Comparison of ENCODE assay signal across 8 cellular contexts in the genomic region with DNA sequence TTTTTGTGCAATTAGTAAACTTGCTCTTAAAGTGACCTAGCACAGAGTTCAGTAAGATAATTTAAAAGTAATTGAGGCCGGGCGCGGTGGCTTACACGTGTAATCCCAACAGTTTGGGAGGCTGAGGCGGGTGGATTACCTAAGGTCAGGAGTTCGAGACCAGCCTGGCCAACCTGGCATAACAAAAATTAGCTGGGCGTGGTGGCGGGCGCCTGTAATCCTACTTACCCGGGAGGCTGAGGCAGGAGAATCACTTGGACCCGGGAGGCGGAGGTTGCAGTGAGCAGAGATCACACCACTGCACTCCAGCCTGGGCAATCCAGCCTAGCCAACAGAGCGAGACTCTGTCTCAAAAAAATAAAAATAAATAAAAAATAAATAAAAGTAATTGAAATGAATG. TPM values are rescaled to one million over a fixed set of nuclear protein-coding genes. Genes with fewer than 3 reads are reported as not detected.
DNase-seq lines count a peak whose midpoint lies in the region; ATAC-seq and TF ChIP-seq lines count a peak whose summit lies in the region.
"Not testable (repeated sequence)": the region's sequence is repeated elsewhere in the genome, so short reads cannot be mapped to it uniquely, and the experiment has no call there.

No MANE protein-coding gene starts in this region.

- peak overlapping the region; percentile 60; the same call in 1 of the 2 replicates for H3K27ac ChIP-seq in ACC112 (ENCODE audit: low read depth, low read length)
- not testable (repeated sequence) for H3K27ac ChIP-seq in OCI-LY7 (ENCODE audit: low read depth, low read length, poor library complexity, severe bottlenecking)
- peak overlapping the region; percentile 65 for H3K27ac ChIP-seq in muscle layer of duodenum (ENCODE audit: low read length)

- H3K27me3 ChIP-seq in ACC112 (ENCODE audit: insufficient read depth, low read length); muscle layer of duodenum (ENCODE audit: low read depth, low read length); skeletal muscle satellite cell (ENCODE audit: control insufficient read depth, insufficient read depth, low read length): not testable (repeated sequence)

- H2AFZ ChIP-seq in ACC112 (ENCODE audit: low read length, unreplicated experiment): not testable (repeated sequence)
- peak overlapping the region; percentile 61; the same call in 1 of the 2 replicates for H2AFZ ChIP-seq in OCI-LY7 (ENCODE audit: low read length)

- not testable (repeated sequence) for ATAC-seq in activated CD8-positive, alpha-beta T cell treated with anti-CD3 and anti-CD28 coated beads for 36 hours

- peak overlapping the region; percentile 38 for H3K27ac Mint-ChIP-seq in activated CD8-positive, alpha-beta T cell treated with anti-CD3 and anti-CD28 coated beads for 36 hours
- H3K27ac Mint-ChIP-seq in brain: not testable (repeated sequence)

- not testable (repeated sequence) for BruUV-seq in OCI-LY7 (replicated peaks; lab: Mats Ljungman, UMichigan)

- not testable (repeated sequence) for H3K9me3 Mint-ChIP-seq in activated CD8-positive, alpha-beta T cell treated with anti-CD3 and anti-CD28 coated beads for 36 hours; brain

- H3K9me3 ChIP-seq in OCI-LY7 (ENCODE audit: low read length); muscle layer of duodenum (ENCODE audit: control insufficient read depth in 1 of 2, low read length in 2 of 2); skeletal muscle satellite cell (replicated peaks; ENCODE audit: low read length): not testable (repeated sequence)

- not testable (repeated sequence) for TF ChIP-seq CTCF in GM12875 (IDR thresholded peaks at IDR 0.05; ENCODE audit: borderline replicate concordance, insufficient read depth, low read depth, low read length); OCI-LY7 (conservative IDR thresholded peaks at IDR 0.05; ENCODE audit: low read length); activated CD8-positive, alpha-beta T cell treated with anti-CD3 and anti-CD28 coated beads for 36 hours (IDR thresholded peaks at IDR 0.05); brain (conservative IDR thresholded peaks at IDR 0.05); fibroblast of villous mesenchyme (IDR thresholded peaks at IDR 0.05; ENCODE audit: insufficient read depth, low read depth, low read length)

- CTCF ChIA-PET in OCI-LY7 (lab: Charles Lee; ENCODE audit: unreplicated experiment); activated CD8-positive, alpha-beta T cell treated with anti-CD3 and anti-CD28 coated beads for 36 hours (lab: Charles Lee): not testable (repeated sequence)

- H3K9ac ChIP-seq in skeletal muscle satellite cell (ENCODE audit: low read depth, low read length): peak overlapping the region; percentile 90

- H3K27me3 Mint-ChIP-seq in activated CD8-positive, alpha-beta T cell treated with anti-CD3 and anti-CD28 coated beads for 36 hours; brain: not testable (repeated sequence)

- H3K4me1 Mint-ChIP-seq in activated CD8-positive, alpha-beta T cell treated with anti-CD3 and anti-CD28 coated beads for 36 hours (ENCODE audit: low read depth): peaks cover 50% of the 10 kb centered on the region
- not testable (repeated sequence) for H3K4me1 Mint-ChIP-seq in brain

- intact Hi-C loops in OCI-LY7 (cut with micrococcal nuclease; ENCODE audit: unreplicated experiment): loop anchor here (5.0 to 10.0 kb wide), 3 partner anchors 77 to 233 kb away; a partner anchor contains a TSS
- intact Hi-C loops in activated CD8-positive, alpha-beta T cell treated with anti-CD3 and anti-CD28 coated beads for 36 hours (cut with micrococcal nuclease): loop anchor here (10.0 kb wide), 1 partner anchor 80 kb away; a partner anchor contains a TSS

- POLR2A ChIA-PET in OCI-LY7 (lab: Charles Lee); activated CD8-positive, alpha-beta T cell treated with anti-CD3 and anti-CD28 coated beads for 36 hours (lab: Charles Lee): not testable (repeated sequence)

- not testable (repeated sequence) for H3K9me2 ChIP-seq in OCI-LY7 (ENCODE audit: insufficient read depth, low read length)

- H3K36me3 ChIP-seq in ACC112 (ENCODE audit: insufficient read depth, low read length); OCI-LY7 (ENCODE audit: insufficient read depth, low read length); muscle layer of duodenum (ENCODE audit: control insufficient read depth in 1 of 2, insufficient read depth in 2 of 2, low read length in 2 of 2); skeletal muscle satellite cell (ENCODE audit: insufficient read depth, low read length): not testable (repeated sequence)

- H3K79me2 ChIP-seq in ACC112 (ENCODE audit: control insufficient read depth, insufficient read depth, low read length, unreplicated experiment): peaks cover 11% of the 10 kb centered on the region
- not testable (repeated sequence) for H3K79me2 ChIP-seq in OCI-LY7 (ENCODE audit: insufficient read depth, low read depth, low read length)

- not testable (repeated sequence) for DNase-seq in OCI-LY7 (ENCODE audit: low spot score); activated CD8-positive, alpha-beta T cell treated with anti-CD3 and anti-CD28 coated beads for 36 hours; fibroblast of villous mesenchyme (ENCODE audit: low read depth)

- peaks cover 51% of the 10 kb centered on the region for H3K4me1 ChIP-seq in ACC112 (ENCODE audit: control insufficient read depth, insufficient read depth, low read length, unreplicated experiment)
- H3K4me1 ChIP-seq in OCI-LY7 (ENCODE audit: insufficient read depth, low read length, poor library complexity, severe bottlenecking): peaks cover 26% of the 10 kb centered on the region
- not testable (repeated sequence) for H3K4me1 ChIP-seq in muscle layer of duodenum (ENCODE audit: control insufficient read depth in 1 of 2, insufficient read depth in 2 of 2, low read length in 2 of 2); skeletal muscle satellite cell (ENCODE audit: control insufficient read depth, insufficient read depth, low read length)

- peaks cover 16% of the 10 kb centered on the region for H3K36me3 Mint-ChIP-seq in activated CD8-positive, alpha-beta T cell treated with anti-CD3 and anti-CD28 coated beads for 36 hours (ENCODE audit: low read depth)
- H3K36me3 Mint-ChIP-seq in brain: not testable (repeated sequence)

- peak overlapping the region; percentile 92 for H3K4me2 ChIP-seq in OCI-LY7 (ENCODE audit: low read length)
- H3K4me2 ChIP-seq in skeletal muscle satellite cell (ENCODE audit: low read length): peak overlapping the region; percentile 80

- H3K4me3 ChIP-seq in ACC112 (ENCODE audit: low read depth, low read length): peak overlapping the region; percentile 90
- peak overlapping the region; percentile 71 for H3K4me3 ChIP-seq in GM12875 (ENCODE audit: low read depth, low read length)
- peak overlapping the region; percentile 87 for H3K4me3 ChIP-seq in OCI-LY7 (ENCODE audit: low read depth, low read length, poor library complexity, severe bottlenecking)
- H3K4me3 ChIP-seq in fibroblast of villous mesenchyme (ENCODE audit: low read depth, low read length): peak overlapping the region; percentile 74
- H3K4me3 ChIP-seq in muscle layer of duodenum (ENCODE audit: low read depth in 1 of 2, low read length in 2 of 2): peak overlapping the region; percentile 70 to 74
- peak overlapping the region; percentile 78 for H3K4me3 ChIP-seq in skeletal muscle satellite cell (ENCODE audit: low read length)

- H4K20me1 ChIP-seq in OCI-LY7 (ENCODE audit: insufficient read depth, low read length): not testable (repeated sequence)

- peak overlapping the region; percentile 86 for H3K4me3 Mint-ChIP-seq in activated CD8-positive, alpha-beta T cell treated with anti-CD3 and anti-CD28 coated beads for 36 hours
- peak overlapping the region; percentile 86 to 91 (median 89) for H3K4me3 Mint-ChIP-seq in brain

RNA-seq across cellular contexts. Expression of a gene that starts 1.2 kb away (rescaled TPM):
- total RNA-seq in OCI-LY7 (2014; rRNA removed; shearing (Covaris generic)): 8.1 and 10.1 TPM in 2 replicates
- total RNA-seq in OCI-LY7 (2022) (15.5 and 19.7 TPM in 2 replicates), fibroblast of villous mesenchyme (11.7 and 15.1 TPM in 2 replicates)
- 10 to 100 TPM; 27.6 to 27.7 TPM for total RNA-seq in activated CD8-positive, alpha-beta T cell treated with anti-CD3 and anti-CD28 coated beads for 36 hours
- 4.3 TPM for polyA plus RNA-seq in brain (ENCODE audit: insufficient read depth, low read depth, low replicate concordance)
- total RNA-seq in skeletal muscle satellite cell (2012; rRNA removed): 12.5 and 16.2 TPM in 2 replicates
